In the genomic region with DNA sequence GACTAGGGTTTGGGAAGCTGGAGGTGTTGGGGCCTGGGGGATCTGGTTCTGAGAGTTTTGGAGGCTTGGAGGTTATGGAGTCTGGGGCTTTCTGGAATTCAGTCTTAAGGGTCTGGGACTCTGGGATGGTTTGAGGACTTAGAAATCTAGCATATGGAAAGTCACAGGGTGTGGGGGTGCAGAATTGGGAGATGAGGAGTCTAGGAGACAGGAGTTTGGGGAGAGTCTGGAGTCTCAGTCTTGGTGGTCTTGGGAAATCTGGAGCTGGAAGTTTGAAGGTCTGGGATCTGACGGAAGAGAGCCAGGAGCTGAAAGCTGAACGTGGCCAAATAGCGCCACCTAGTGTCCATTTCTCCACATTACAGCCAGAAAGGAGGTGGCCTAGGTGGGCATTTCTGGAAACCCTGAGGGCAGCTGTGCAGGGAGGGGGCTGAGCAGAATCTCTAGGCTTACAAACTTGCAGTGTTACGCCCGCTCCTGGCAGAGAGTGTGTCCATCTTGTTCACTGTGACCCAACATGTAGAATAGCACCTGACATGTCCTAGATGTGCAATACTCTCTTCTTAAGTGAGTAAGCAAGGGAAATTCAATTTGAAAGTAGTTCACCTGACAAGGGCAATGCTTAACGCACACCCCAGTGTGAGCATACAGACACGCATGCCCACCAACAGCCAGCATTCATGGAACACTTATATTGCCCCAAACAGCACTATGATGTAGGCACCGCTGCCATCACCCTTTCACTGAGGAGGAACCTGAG, we compare ENCODE assay signal across 1 cellular context.
TF ChIP-seq lines count a peak whose summit lies in the region.

No MANE protein-coding gene starts in this region.

TF ChIP-seq in HEK293, 187 proteins besides CTCF, POLR2A, EP300 and RAD21 (continued from another document):
- TF ChIP-seq, protein P1, sequence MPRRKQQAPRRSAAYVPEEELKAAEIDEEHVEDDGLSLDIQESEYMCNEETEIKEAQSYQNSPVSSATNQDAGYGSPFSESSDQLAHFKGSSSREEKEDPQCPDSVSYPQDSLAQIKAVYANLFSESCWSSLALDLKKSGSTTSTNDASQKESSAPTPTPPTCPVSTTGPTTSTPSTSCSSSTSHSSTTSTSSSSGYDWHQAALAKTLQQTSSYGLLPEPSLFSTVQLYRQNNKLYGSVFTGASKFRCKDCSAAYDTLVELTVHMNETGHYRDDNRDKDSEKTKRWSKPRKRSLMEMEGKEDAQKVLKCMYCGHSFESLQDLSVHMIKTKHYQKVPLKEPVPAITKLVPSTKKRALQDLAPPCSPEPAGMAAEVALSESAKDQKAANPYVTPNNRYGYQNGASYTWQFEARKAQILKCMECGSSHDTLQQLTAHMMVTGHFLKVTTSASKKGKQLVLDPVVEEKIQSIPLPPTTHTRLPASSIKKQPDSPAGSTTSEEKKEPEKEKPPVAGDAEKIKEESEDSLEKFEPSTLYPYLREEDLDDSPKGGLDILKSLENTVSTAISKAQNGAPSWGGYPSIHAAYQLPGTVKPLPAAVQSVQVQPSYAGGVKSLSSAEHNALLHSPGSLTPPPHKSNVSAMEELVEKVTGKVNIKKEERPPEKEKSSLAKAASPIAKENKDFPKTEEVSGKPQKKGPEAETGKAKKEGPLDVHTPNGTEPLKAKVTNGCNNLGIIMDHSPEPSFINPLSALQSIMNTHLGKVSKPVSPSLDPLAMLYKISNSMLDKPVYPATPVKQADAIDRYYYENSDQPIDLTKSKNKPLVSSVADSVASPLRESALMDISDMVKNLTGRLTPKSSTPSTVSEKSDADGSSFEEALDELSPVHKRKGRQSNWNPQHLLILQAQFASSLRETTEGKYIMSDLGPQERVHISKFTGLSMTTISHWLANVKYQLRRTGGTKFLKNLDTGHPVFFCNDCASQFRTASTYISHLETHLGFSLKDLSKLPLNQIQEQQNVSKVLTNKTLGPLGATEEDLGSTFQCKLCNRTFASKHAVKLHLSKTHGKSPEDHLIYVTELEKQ (tag by site-specific recombination; IDR thresholded peaks at IDR 0.05; ENCODE audit: borderline replicate concordance) = no peak
- TF ChIP-seq ZNF202 (tag by site-specific recombination; IDR thresholded peaks at IDR 0.05; ENCODE audit: borderline replicate concordance) (no peak), ZNF660 (tag by site-specific recombination; IDR thresholded peaks at IDR 0.05) (no peak)
